ENCODE assay signal across 8 cellular contexts in the genomic region with DNA sequence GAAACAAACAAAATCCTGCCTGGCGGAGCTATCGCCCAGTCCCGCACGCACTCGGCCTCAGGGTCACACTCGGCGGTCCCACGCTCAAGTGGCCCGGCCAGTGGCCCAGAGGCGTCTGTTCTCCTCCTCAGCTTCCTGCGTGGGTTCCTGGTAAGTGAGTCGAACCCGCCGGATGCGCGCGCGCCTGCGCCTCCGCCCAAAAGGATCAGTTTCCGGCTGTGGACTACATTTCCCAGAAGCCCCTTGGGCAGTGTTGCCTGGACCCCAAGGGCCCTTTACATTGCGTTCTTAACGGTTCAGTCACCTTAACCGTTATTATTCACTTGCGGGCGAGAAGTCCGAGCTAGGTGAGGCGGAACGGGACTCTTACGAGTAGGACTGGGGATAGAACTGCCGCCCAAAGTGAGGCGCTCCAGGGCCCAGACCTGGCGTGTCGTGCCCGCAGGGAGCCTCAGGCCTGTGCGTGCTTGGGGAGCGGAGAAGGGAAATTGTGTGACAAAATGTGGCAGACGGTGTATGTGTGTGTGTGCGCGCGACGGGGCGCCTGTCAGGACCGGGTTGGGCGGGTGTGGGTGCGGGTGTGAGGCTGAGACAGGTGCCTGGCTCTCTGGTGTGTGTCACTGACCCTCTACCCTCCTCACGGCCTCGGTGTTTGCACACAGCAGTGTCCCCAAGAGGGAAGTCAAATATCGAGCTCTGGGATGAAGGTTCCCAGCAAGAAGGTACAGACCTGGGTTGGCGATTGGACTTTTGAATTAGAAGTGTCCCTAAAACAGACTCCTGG. TPM values are rescaled to one million over a fixed set of nuclear protein-coding genes. Genes with fewer than 3 reads are reported as not detected.
DNase-seq lines count a peak whose midpoint lies in the region; ATAC-seq, FAIRE-seq and TF ChIP-seq lines count a peak whose summit lies in the region.

Gene ZNF546, plus strand, starts transcription at position 250 of the 784 bp plus-strand sequence. CDS start 1,267 bp downstream, outside the sequence.

- ATAC-seq in GM19043 (IDR thresholded peaks at IDR 0.05; ENCODE audit: low read depth, unreplicated experiment) (peak; percentile 80), HG03432 (IDR thresholded peaks at IDR 0.05; ENCODE audit: unreplicated experiment) (peak; percentile 91)

- H3K4me3 ChIP-seq in AG10803 (ENCODE audit: low read length) (peak within 1 kb of the TSS; percentile 92), kidney (ENCODE audit: low read length in 2 of 2) (peak within 1 kb of the TSS; percentile 86 to 97)

- FAIRE-seq in kidney (lab: Jason Lieb, UNC), result no peak

- TF ChIP-seq CTCF in AG10803 (conservative IDR thresholded peaks at IDR 0.05; ENCODE audit: low read length), result no peak
- no peak for TF ChIP-seq CTCF in kidney (IDR thresholded peaks at IDR 0.05; ENCODE audit: borderline replicate concordance, extremely low read depth, insufficient read depth)

- intact Hi-C loops in kidney (cut with DNase I), result no loop called here

- H3K27ac ChIP-seq in kidney (ENCODE audit: low read depth in 2 of 2, low read length in 2 of 2), result peak within 1 kb of the TSS; percentile 88

- H3K9ac ChIP-seq in kidney (ENCODE audit: low read length in 2 of 2), result peak within 1 kb of the TSS; percentile 83 to 85

- no peaks in the 10 kb centered on the region for H3K36me3 ChIP-seq in kidney (ENCODE audit: control insufficient read depth in 1 of 2, insufficient read depth in 2 of 2, low read length in 2 of 2)

- H3K4me1 ChIP-seq in kidney (ENCODE audit: control insufficient read depth in 1 of 2, insufficient read depth in 1 of 2, low read depth in 1 of 2, low read length in 2 of 2), result peaks cover 6 to 14% of the 10 kb centered on the region in 2 donors

- peak; percentile 87 for DNase-seq in AG10803 (ENCODE audit: low read depth)
- peak; percentile 72 for DNase-seq in NCI-H460 (ENCODE audit: extremely low read depth, low read depth)
- DNase-seq in activated CD4-positive, alpha-beta T cell treated with anti-CD3 and anti-CD28 coated beads for 1 hour, result peak; percentile 86
- peak; percentile 92 for DNase-seq in cerebellum (ENCODE audit: low spot score)
- DNase-seq in kidney, result peak; percentile 95
- DNase-seq in stimulated activated CD4-positive, alpha-beta T cell treated with anti-CD3 and anti-CD28 coated beads, Interleukin-15, amount 100 ng/mL, for 1 hour (ENCODE audit: low read depth in 1 of 2, low spot score in 1 of 2), result peak; percentile 80 to 81

- no peaks in the 10 kb centered on the region for H3K9me3 ChIP-seq in kidney (ENCODE audit: control insufficient read depth in 1 of 2, low read length in 2 of 2)

RNA-seq across cellular contexts. Expression of gene ZNF546, which starts in this region (rescaled TPM):
- 2.7 and 3.2 TPM in 2 replicates for total RNA-seq in NCI-H460 (2014; rRNA removed; shearing (Covaris generic))
- 1.3 and 1.9 TPM in 2 replicates for polyA plus RNA-seq in NCI-H460 (2014; cell fraction: nucleus; rRNA removed)
- 17.3 TPM for total RNA-seq in cerebellum
- 7.3 TPM for total RNA-seq in kidney
- polyA plus RNA-seq in kidney (ENCODE audit: insufficient read depth, low read depth, low replicate concordance), result 3.4 TPM

Comparison
In these comparisons a context has a peak if more than half of its experiments do, and no peak if none do; other contexts are left out.
1. Peak in every context shown above with its lines: DNase-seq, ATAC-seq, H3K4me3 ChIP-seq and H3K27ac ChIP-seq.